ENCODE assay signal across 8 cellular contexts in the genomic region with DNA sequence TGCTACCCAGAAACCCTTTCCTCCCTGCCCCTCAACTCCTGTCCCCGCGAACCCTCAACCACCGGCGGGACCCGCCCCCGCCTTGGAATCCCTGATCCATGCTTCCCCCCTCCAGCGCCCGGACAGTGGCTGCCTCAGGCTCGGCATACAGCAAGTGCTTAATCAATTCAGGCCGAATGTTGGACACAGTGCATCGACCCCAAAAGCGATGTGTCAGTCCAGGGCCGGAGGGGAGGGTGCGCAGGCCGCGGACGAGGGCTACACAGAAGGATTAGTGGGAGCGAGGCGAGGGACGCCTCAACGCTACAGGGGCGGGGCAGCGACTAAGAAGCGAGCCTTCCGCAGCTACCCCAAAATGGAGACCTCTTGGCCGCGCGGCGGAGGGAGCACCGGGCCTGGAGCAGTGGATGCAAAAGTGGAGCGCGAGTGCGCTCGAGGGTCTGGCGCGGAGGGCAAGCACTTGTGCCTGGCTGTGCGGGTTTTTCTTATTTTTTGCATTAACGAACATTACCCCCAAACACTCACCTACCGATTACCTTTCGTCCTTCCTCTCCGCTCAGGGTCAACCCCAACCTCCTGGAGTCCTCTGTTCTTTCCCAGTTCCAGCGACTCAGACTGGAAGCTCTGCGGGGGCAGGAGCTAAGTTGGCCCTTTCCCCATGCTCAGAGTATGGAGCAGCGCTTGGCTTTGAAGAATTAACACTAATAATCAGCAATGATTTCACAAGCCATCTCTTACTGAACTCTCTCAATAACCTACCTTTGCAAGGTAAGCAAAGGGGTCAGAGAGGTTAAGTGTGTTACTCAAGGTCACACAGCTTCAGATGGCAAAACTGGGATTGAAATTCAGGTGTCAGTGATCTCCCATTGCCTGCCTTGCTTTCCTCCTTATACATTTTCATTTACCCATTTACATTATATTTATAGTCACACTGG. TPM values are rescaled to one million over a fixed set of nuclear protein-coding genes. Genes with fewer than 3 reads are reported as not detected.
DNase-seq lines count a peak whose midpoint lies in the region; ATAC-seq, FAIRE-seq and TF ChIP-seq lines count a peak whose summit lies in the region.

No MANE protein-coding gene starts in this region.

- ATAC-seq in GM21423 (IDR thresholded peaks at IDR 0.05; ENCODE audit: unreplicated experiment) (peak; percentile 12), GM21515 (IDR thresholded peaks at IDR 0.05; ENCODE audit: unreplicated experiment) (no peak)
- ATAC-seq in central memory CD8-positive, alpha-beta T cell (replicated peaks; ENCODE audit: extremely low read depth, poor library complexity, severe bottlenecking) = no peak

- H3K4me1 Mint-ChIP-seq in CD14-positive monocyte = peaks cover 33% of the 10 kb centered on the region
- peaks cover 41% of the 10 kb centered on the region for H3K4me1 Mint-ChIP-seq in T-helper 1 cell treated with Interleukin-12 subunit alpha and Interleukin-12 subunit beta and Interleukin-4 antibody, amounts not matched to agents 30 μg/mL and 1 μg/mL, for 36 hours (ENCODE audit: low read depth)
- peaks cover 42% of the 10 kb centered on the region for H3K4me1 Mint-ChIP-seq in central memory CD8-positive, alpha-beta T cell

- H3K4me1 ChIP-seq in kidney (ENCODE audit: control insufficient read depth in 1 of 2, insufficient read depth in 1 of 2, low read depth in 1 of 2, low read length in 2 of 2) = peaks cover 0 to 8% of the 10 kb centered on the region in 2 donors

- TF ChIP-seq CTCF in CD14-positive monocyte (IDR thresholded peaks at IDR 0.05) (no peak), kidney (IDR thresholded peaks at IDR 0.05; ENCODE audit: borderline replicate concordance, extremely low read depth, insufficient read depth) (no peak)

- H3K27ac ChIP-seq in kidney (ENCODE audit: low read depth in 2 of 2, low read length in 2 of 2) = peak overlapping the region; percentile 79 to 86

- peak overlapping the region; percentile 95 to 96 for H3K4me3 Mint-ChIP-seq in CD14-positive monocyte
- H3K4me3 Mint-ChIP-seq in T-helper 1 cell treated with Interleukin-12 subunit alpha and Interleukin-12 subunit beta and Interleukin-4 antibody, amounts not matched to agents 30 μg/mL and 1 μg/mL, for 36 hours = peak overlapping the region; percentile 86
- H3K4me3 Mint-ChIP-seq in central memory CD8-positive, alpha-beta T cell = peak overlapping the region; percentile 92

- FAIRE-seq in kidney (lab: Jason Lieb, UNC) = no peak

- intact Hi-C loops in CD14-positive monocyte (cut with micrococcal nuclease) (loop anchor here in 1 of 2 donors (10.0 kb wide), 1 partner anchor 148 kb away; the partner anchor contains the start of genes GVQW3 and THAP12), kidney (cut with DNase I) (no loop called here)

- H3K27me3 Mint-ChIP-seq in CD14-positive monocyte (ENCODE audit: low read depth in 3 of 3) = peaks cover 0 to 13% (median 3%) of the 10 kb centered on the region in 3 donors
- peaks cover 27% of the 10 kb centered on the region for H3K27me3 Mint-ChIP-seq in T-helper 1 cell treated with Interleukin-12 subunit alpha and Interleukin-12 subunit beta and Interleukin-4 antibody, amounts not matched to agents 30 μg/mL and 1 μg/mL, for 36 hours (ENCODE audit: low read depth)
- peaks cover 6% of the 10 kb centered on the region for H3K27me3 Mint-ChIP-seq in central memory CD8-positive, alpha-beta T cell

- no peaks in the 10 kb centered on the region for H3K36me3 Mint-ChIP-seq in CD14-positive monocyte
- peaks cover 3% of the 10 kb centered on the region for H3K36me3 Mint-ChIP-seq in T-helper 1 cell treated with Interleukin-12 subunit alpha and Interleukin-12 subunit beta and Interleukin-4 antibody, amounts not matched to agents 30 μg/mL and 1 μg/mL, for 36 hours (ENCODE audit: low read depth)
- H3K36me3 Mint-ChIP-seq in central memory CD8-positive, alpha-beta T cell (ENCODE audit: insufficient read depth) = peaks cover 34% of the 10 kb centered on the region

- H3K36me3 ChIP-seq in kidney (ENCODE audit: control insufficient read depth in 1 of 2, insufficient read depth in 2 of 2, low read length in 2 of 2) = no peaks in the 10 kb centered on the region

- DNase-seq in CD14-positive monocyte (ENCODE audit: low spot score) = no peak
- DNase-seq in LoVo (ENCODE audit: low spot score) = peak; percentile 79
- DNase-seq in central memory CD8-positive, alpha-beta T cell (ENCODE audit: low spot score in 2 of 2) = no peak
- DNase-seq in kidney = peak; percentile 90
- DNase-seq in stimulated activated CD4-positive, alpha-beta T cell treated with anti-CD3 and anti-CD28 coated beads, Interleukin-15, amount 100 ng/mL, for 24 hours = peak; percentile 73

- peak overlapping the region; percentile 84 to 94 for H3K4me3 ChIP-seq in kidney (ENCODE audit: low read length in 2 of 2)

- peaks cover 0 to 4% (median 0%) of the 10 kb centered on the region in 7 donors for H3K9me3 Mint-ChIP-seq in CD14-positive monocyte
- no peaks in the 10 kb centered on the region for H3K9me3 Mint-ChIP-seq in T-helper 1 cell treated with Interleukin-12 subunit alpha and Interleukin-12 subunit beta and Interleukin-4 antibody, amounts not matched to agents 30 μg/mL and 1 μg/mL, for 36 hours
- no peaks in the 10 kb centered on the region for H3K9me3 Mint-ChIP-seq in central memory CD8-positive, alpha-beta T cell

- H3K9me3 ChIP-seq in kidney (ENCODE audit: control insufficient read depth in 1 of 2, low read length in 2 of 2) = no peaks in the 10 kb centered on the region

- peak overlapping the region in 6 of 7 donors; percentile 97 to 99 (median 99) for H3K27ac Mint-ChIP-seq in CD14-positive monocyte
- H3K27ac Mint-ChIP-seq in T-helper 1 cell treated with Interleukin-12 subunit alpha and Interleukin-12 subunit beta and Interleukin-4 antibody, amounts not matched to agents 30 μg/mL and 1 μg/mL, for 36 hours = peak overlapping the region; percentile 93
- H3K27ac Mint-ChIP-seq in central memory CD8-positive, alpha-beta T cell (ENCODE audit: low read depth) = peak overlapping the region; percentile 99

- H3K9ac ChIP-seq in kidney (ENCODE audit: low read length in 2 of 2) = peak overlapping the region; percentile 68 to 77

RNA-seq across cellular contexts. Expression of gene WNT11, which starts 30.1 kb away (rescaled TPM):
- polyA plus RNA-seq in CD14-positive monocyte (under 1 TPM; 0.09 to 0.24 TPM), kidney (ENCODE audit: insufficient read depth, low read depth, low replicate concordance) (0.80 TPM)
- total RNA-seq in kidney = 2.2 TPM

Comparison
In these comparisons a context has a peak if more than half of its experiments do, and no peak if none do; other contexts are left out.
1. DNase-seq: peak in LoVo (single experiment), kidney (single experiment) and stimulated activated CD4-positive, alpha-beta T cell treated with anti-CD3 and anti-CD28 coated beads, Interleukin-15, amount 100 ng/mL, for 24 hours (single experiment); none in CD14-positive monocyte (single experiment) and central memory CD8-positive, alpha-beta T cell (0 of 2).
2. Peak in every context shown above with its lines, with median percentiles within 50 percentile points of each other: H3K27ac Mint-ChIP-seq and H3K4me3 Mint-ChIP-seq.